12 cellular contexts compared by ENCODE assay signal in genomic region chr14:39177168-39177545, GRCh38. TPM values are rescaled to one million over a fixed set of nuclear protein-coding genes. Genes with fewer than 3 reads are reported as not detected.
A peak's percentile ranks its signal among the peaks of the same experiment; 100 is the strongest.
DNase-seq lines count a peak whose midpoint lies in the region; ATAC-seq, FAIRE-seq and TF ChIP-seq lines count a peak whose summit lies in the region.
"Had no signal": no experiment of that assay in that cellular context is flagged by ENCODE, and none has a peak within 500 bp of the region (broad histone marks: within the 10 kb centered on the region; RNA-seq: fewer than 3 reads in every experiment).

No MANE protein-coding gene starts in this region.

- TF ChIP-seq CTCF in Caco-2 (IDR thresholded peaks at IDR 0.05; ENCODE audit: insufficient read depth in 1 of 2, low read depth in 1 of 2, low read length in 1 of 2, severe bottlenecking in 1 of 2, unreplicated experiment in 1 of 2), result no peak
- no peak for TF ChIP-seq CTCF in GM12878 (IDR thresholded peaks at IDR 0.05 in 2 of 3, conservative IDR thresholded peaks at IDR 0.05 in 1 of 3; ENCODE audit: control insufficient read depth in 2 of 3, extremely low read depth in 1 of 3, insufficient read depth in 1 of 3, low read depth in 3 of 3, low read length in 3 of 3)
- TF ChIP-seq CTCF in nephron progenitor cell (IDR thresholded peaks at IDR 0.05), result no peak
- TF ChIP-seq CTCF in WERI-Rb-1 (IDR thresholded peaks at IDR 0.05; ENCODE audit: low read depth, low read length), result no peak

- no peak for DNase-seq in Caco-2
- no peak for DNase-seq in Karpas-422
- no peak for DNase-seq in GM12878 (ENCODE audit: low read depth, low spot score)
- no peak for DNase-seq in nephron progenitor cell
- no peak for DNase-seq in WERI-Rb-1
- no peak for DNase-seq in EL
- no peak for DNase-seq in activated CD4-positive, CD25-positive, alpha-beta regulatory T cell treated with anti-CD3 and anti-CD28 coated beads, Interleukin-2, amount 50 U/mL, for 72 hours
- DNase-seq: dorsolateral prefrontal cortex; gastrocnemius medialis; Peyer's patch; stimulated activated naive CD4-positive, alpha-beta T cell had no signal

- CTCF ChIA-PET in Caco-2 (lab: Charles Lee), result no interaction called here
- CTCF ChIA-PET in GM12878 (lab: Yijun Ruan, JAX), result interaction anchor here (1.2 kb wide), 1 partner anchor 254 kb away, joined by 3 read pairs; no protein-coding TSS in a partner anchor

- SMC1A ChIA-PET in GM12878 (lab: Charles Lee; ENCODE audit: uncharacterized antibody, unreplicated experiment), result no interaction called here

- no peaks in the 10 kb centered on the region for H3K9me3 Mint-ChIP-seq in Caco-2 (ENCODE audit: unreplicated experiment)
- no peaks in the 10 kb centered on the region for H3K9me3 Mint-ChIP-seq in nephron progenitor cell

- no peak for TF ChIP-seq RAD21 in GM12878 (IDR thresholded peaks at IDR 0.05; ENCODE audit: insufficient read depth, low read depth, low read length)

- BruUV-seq in Caco-2 (replicated peaks; lab: Mats Ljungman, UMichigan) (no TSS peak), GM12878 (replicated peaks; lab: Mats Ljungman, UMichigan) (no TSS peak)

- H3K4me3 ChIP-seq in Caco-2 (ENCODE audit: low read depth, low read length) (no peak overlapping the region), Karpas-422 (ENCODE audit: low read length) (no peak overlapping the region), GM12878 (peak overlapping the region; percentile 49), WERI-Rb-1 (ENCODE audit: low read depth, low read length) (no peak overlapping the region)

- intact Hi-C loops in Caco-2 (cut with micrococcal nuclease; ENCODE audit: unreplicated experiment), result no loop called here
- intact Hi-C loops in GM12878 (cut with micrococcal nuclease; ENCODE audit: unreplicated experiment), result no loop called here

- no peak overlapping the region for H3K27ac ChIP-seq in Karpas-422 (ENCODE audit: low read length)
- no peak overlapping the region; the same call in 1 of the 2 replicates for H3K27ac ChIP-seq in GM12878 (ENCODE audit: control insufficient read depth, insufficient read depth)
- H3K27ac ChIP-seq in WERI-Rb-1, result no peak overlapping the region
- H3K27ac ChIP-seq: dorsolateral prefrontal cortex, Peyer's patch had no signal

- H4K20me1 ChIP-seq in Karpas-422 (ENCODE audit: insufficient read depth, low read depth, low read length) (peaks cover 34% of the 10 kb centered on the region; the same call in 1 of the 2 replicates), GM12878 (ENCODE audit: control insufficient read depth, insufficient read depth) (no peaks in the 10 kb centered on the region)

- peaks cover 10% of the 10 kb centered on the region for H3K36me3 Mint-ChIP-seq in Caco-2 (ENCODE audit: insufficient read depth, unreplicated experiment)
- H3K36me3 Mint-ChIP-seq in nephron progenitor cell (ENCODE audit: low read depth), result peaks cover 29% of the 10 kb centered on the region

- in situ Hi-C loops in GM12878 (cut with MboI), result no loop called here

- H3K27me3 ChIP-seq in Caco-2 (replicated peaks; ENCODE audit: control insufficient read depth, insufficient read depth, low read length) (no peaks in the 10 kb centered on the region), Karpas-422 (ENCODE audit: low read length) (no peaks in the 10 kb centered on the region), GM12878 (replicated peaks in 1 of 2; ENCODE audit: control insufficient read depth in 2 of 2, insufficient read depth in 2 of 2, low read length in 1 of 2) (no peaks in the 10 kb centered on the region), WERI-Rb-1 (ENCODE audit: insufficient read depth, low read depth, severe bottlenecking) (no peaks in the 10 kb centered on the region)
- H3K27me3 ChIP-seq: dorsolateral prefrontal cortex, gastrocnemius medialis, Peyer's patch had no signal

- H3K4me1 Mint-ChIP-seq in Caco-2 (ENCODE audit: low read depth, unreplicated experiment) (peaks cover 7% of the 10 kb centered on the region), nephron progenitor cell (peaks cover 33% of the 10 kb centered on the region)

- FAIRE-seq in GM12878 (lab: Jason Lieb, UNC), result no peak
- FAIRE-seq: TTC549 had no signal

- RAD21 ChIA-PET in GM12878 (lab: Charles Lee; ENCODE audit: unreplicated experiment), result interaction anchor here (1.7 kb wide), 1 partner anchor 249 kb away, joined by 5 read pairs; no protein-coding TSS in a partner anchor

- no peak for ATAC-seq in GM12878
- ATAC-seq: gastrocnemius medialis had no signal

- H2AFZ ChIP-seq in Karpas-422 (ENCODE audit: low read length) (no peak overlapping the region), GM12878 (ENCODE audit: control insufficient read depth, low read depth, low read length) (no peak overlapping the region)

- 93% methylated on average over 9 of the region's 9 CpGs for WGBS in GM12878 (ENCODE audit: insufficient coverage, insufficient replicate concordance, low lambda C conversion rate, missing lambda C conversion rate)

- H3K79me2 ChIP-seq in Karpas-422 (ENCODE audit: low read length) (peaks cover 31% of the 10 kb centered on the region), GM12878 (ENCODE audit: control insufficient read depth, insufficient read depth, low read length) (peaks cover 36% of the 10 kb centered on the region)

- H3K9me3 ChIP-seq in Caco-2 (no peaks in the 10 kb centered on the region), Karpas-422 (ENCODE audit: low read length) (no peaks in the 10 kb centered on the region), GM12878 (replicated peaks; ENCODE audit: control insufficient read depth, insufficient read depth, low read length) (no peaks in the 10 kb centered on the region), WERI-Rb-1 (ENCODE audit: severe bottlenecking) (no peaks in the 10 kb centered on the region)
- H3K9me3 ChIP-seq: gastrocnemius medialis, Peyer's patch had no signal

- H3K36me3 ChIP-seq in Caco-2 (ENCODE audit: control insufficient read depth, insufficient read depth, low read length) (peaks cover 3% of the 10 kb centered on the region; the same call in 1 of the 2 replicates), Karpas-422 (ENCODE audit: insufficient read depth, low read length) (peaks cover 61% of the 10 kb centered on the region), GM12878 (ENCODE audit: control insufficient read depth in 2 of 2, insufficient read depth in 2 of 2, low read length in 1 of 2) (peaks cover 13 to 42% of the 10 kb centered on the region in 2 experiments), WERI-Rb-1 (peaks cover 71% of the 10 kb centered on the region)

- peak overlapping the region; percentile 92 for H3K4me3 Mint-ChIP-seq in Caco-2 (ENCODE audit: unreplicated experiment)
- peak overlapping the region; percentile 77 for H3K4me3 Mint-ChIP-seq in nephron progenitor cell

- TF ChIP-seq POLR2A in GM12878 (IDR thresholded peaks at IDR 0.05; ENCODE audit: low read depth, low read length), result 0 out of 2 replicates have a peak, but pooled peaks have one; percentile 17

- H3K27me3 Mint-ChIP-seq in Caco-2 (ENCODE audit: insufficient read depth, unreplicated experiment), result no peaks in the 10 kb centered on the region
- no peaks in the 10 kb centered on the region for H3K27me3 Mint-ChIP-seq in nephron progenitor cell (ENCODE audit: low read depth, poor library complexity)

- H3K27ac Mint-ChIP-seq in Caco-2 (ENCODE audit: unreplicated experiment) (no peak overlapping the region), nephron progenitor cell (peak overlapping the region; percentile 84)

- H3K9ac ChIP-seq in Karpas-422 (ENCODE audit: low read length), result no peak overlapping the region
- no peak overlapping the region; the same call in 1 of the 2 replicates for H3K9ac ChIP-seq in GM12878 (ENCODE audit: control insufficient read depth, insufficient read depth, low read length)

- H3K4me2 ChIP-seq in Karpas-422 (ENCODE audit: low read depth, low read length, poor library complexity, severe bottlenecking) (peak overlapping the region; percentile 93), GM12878 (ENCODE audit: control insufficient read depth, insufficient read depth) (peak overlapping the region; percentile 14)

- 0 out of 2 replicates have a peak, but pooled peaks cover 8% of the 10 kb centered on the region for H3K4me1 ChIP-seq in Caco-2
- H3K4me1 ChIP-seq in Karpas-422 (ENCODE audit: low read length), result peaks cover 30% of the 10 kb centered on the region
- peaks cover 7% of the 10 kb centered on the region for H3K4me1 ChIP-seq in GM12878 (ENCODE audit: control insufficient read depth, insufficient read depth, low read length)

- TF ChIP-seq EP300 in GM12878 (IDR thresholded peaks at IDR 0.05; ENCODE audit: borderline replicate concordance in 1 of 2, control insufficient read depth in 1 of 2, low read depth in 2 of 2, low read length in 2 of 2), result no peak

- H3K9me2 ChIP-seq in Karpas-422 (replicated peaks; ENCODE audit: insufficient read depth, low read length), result no peaks in the 10 kb centered on the region

- POLR2A ChIA-PET in Caco-2 (lab: Charles Lee) (no interaction called here), GM12878 (lab: Charles Lee) (no interaction called here)

RNA-seq across cellular contexts. Expression of gene PNN, which starts 2.1 kb away (rescaled TPM):
- total RNA-seq in Caco-2 (2022), result 98.5 and 100 TPM in 2 replicates
- total RNA-seq in Karpas-422 (2014; rRNA removed; shearing (Covaris generic); ENCODE audit: low replicate concordance), result 56.1 and 96.8 TPM in 2 replicates
- 109 and 121 TPM in 2 replicates for total RNA-seq in GM12878 (2013; cell fraction: nucleolus; rRNA removed)
- 49.5 and 56.7 TPM in 2 replicates for total RNA-seq in GM12878 (2014; rRNA removed)
- total RNA-seq in GM12878 (2014; rRNA removed; fragmentation: Illumina TruSeq; extraction: Trizol), result 89.7 and 90.4 TPM in 2 replicates
- 84.9 and 91.7 TPM in 2 replicates for total RNA-seq in GM12878 (2021)
- 76.4 TPM for polyA plus RNA-seq in GM12878 (2011; ENCODE audit: low read depth)
- polyA plus RNA-seq in GM12878 (2011; rRNA removed), result 46.6 and 67.2 TPM in 2 replicates
- 20.3 and 26.2 TPM in 2 replicates for polyA plus RNA-seq in GM12878 (2011; cell fraction: cytosol; rRNA removed)
- polyA plus RNA-seq in GM12878 (2011; cell fraction: nucleus; rRNA removed), result 78.7 and 136 TPM in 2 replicates
- 72.4 and 110 TPM in 2 replicates for polyA plus RNA-seq in GM12878 (2012)
- polyA plus RNA-seq in GM12878 (2014; fragmentation: Illumina TruSeq; extraction: Trizol), result 166 and 215 TPM in 2 replicates
- polyA plus RNA-seq in GM12878 (2014; fragmentation: Nextera tagmentation; extraction: Ambion mirVana), result 10 to 100 TPM; 44.2 to 55.4 TPM
- polyA plus RNA-seq in GM12878 (2014; rRNA removed), result 113 and 127 TPM in 2 replicates
- 100 to 1,000 TPM; 107 to 114 TPM for polyA plus RNA-seq in GM12878 (2016; fragmentation: Nextera tagmentation; extraction: Ambion mirVana)
- polyA minus RNA-seq in GM12878 (2011; rRNA and poly(A)+ RNA removed), result 13.8 and 16.1 TPM in 2 replicates
- polyA minus RNA-seq in GM12878 (2011; cell fraction: cytosol; rRNA and poly(A)+ RNA removed), result 6.9 and 7.4 TPM in 2 replicates
- polyA minus RNA-seq in GM12878 (2011; cell fraction: nucleus; rRNA and poly(A)+ RNA removed), result 22.7 and 38.6 TPM in 2 replicates

RNA-seq across cellular contexts. Expression of gene TRAPPC6B, which starts 7.0 kb away (rescaled TPM):
- total RNA-seq in Caco-2 (2022) (28.3 and 28.6 TPM in 2 replicates), GM12878 (2014; rRNA removed) (11.7 and 16.7 TPM in 2 replicates), GM12878 (2014; rRNA removed; fragmentation: Illumina TruSeq; extraction: Trizol) (15.0 and 15.3 TPM in 2 replicates), GM12878 (2021) (17.5 and 18.7 TPM in 2 replicates)
- 30.4 and 52.5 TPM in 2 replicates for total RNA-seq in Karpas-422 (2014; rRNA removed; shearing (Covaris generic); ENCODE audit: low replicate concordance)
- total RNA-seq in GM12878 (2013; cell fraction: nucleolus; rRNA removed), result 35.5 and 36.2 TPM in 2 replicates
- 10.7 TPM for polyA plus RNA-seq in GM12878 (2011; ENCODE audit: low read depth)
- polyA plus RNA-seq in GM12878 (2011; rRNA removed) (23.0 and 37.2 TPM in 2 replicates), GM12878 (2014; fragmentation: Illumina TruSeq; extraction: Trizol) (19.9 and 22.0 TPM in 2 replicates), GM12878 (2014; fragmentation: Nextera tagmentation; extraction: Ambion mirVana) (1 to 10 TPM; 3.6 to 4.2 TPM), GM12878 (2014; rRNA removed) (15.8 and 22.2 TPM in 2 replicates), GM12878 (2016; fragmentation: Nextera tagmentation; extraction: Ambion mirVana) (10 to 100 TPM; 21.0 to 22.9 TPM)
- polyA plus RNA-seq in GM12878 (2011; cell fraction: cytosol; rRNA removed), result 6.4 and 9.0 TPM in 2 replicates
- 21.5 and 26.1 TPM in 2 replicates for polyA plus RNA-seq in GM12878 (2011; cell fraction: nucleus; rRNA removed)
- 11.5 and 11.7 TPM in 2 replicates for polyA plus RNA-seq in GM12878 (2012)
- polyA minus RNA-seq in GM12878 (2011; rRNA and poly(A)+ RNA removed), result 10.3 and 13.3 TPM in 2 replicates
- polyA minus RNA-seq in GM12878 (2011; cell fraction: cytosol; rRNA and poly(A)+ RNA removed), result 5.6 and 8.2 TPM in 2 replicates
- 11.7 and 23.3 TPM in 2 replicates for polyA minus RNA-seq in GM12878 (2011; cell fraction: nucleus; rRNA and poly(A)+ RNA removed)

RNA-seq across cellular contexts. Expression of gene MIA2, which starts 56.6 kb away (rescaled TPM):
- total RNA-seq in Caco-2 (2022), result 60.4 and 71.5 TPM in 2 replicates
- total RNA-seq in Karpas-422 (2014; rRNA removed; shearing (Covaris generic); ENCODE audit: low replicate concordance), result 36.2 and 65.7 TPM in 2 replicates
- total RNA-seq in GM12878 (2013; cell fraction: nucleolus; rRNA removed), result 32.1 and 33.9 TPM in 2 replicates
- total RNA-seq in GM12878 (2014; rRNA removed), result 12.3 and 12.6 TPM in 2 replicates
- 18.4 and 19.8 TPM in 2 replicates for total RNA-seq in GM12878 (2014; rRNA removed; fragmentation: Illumina TruSeq; extraction: Trizol)
- 12.6 and 15.7 TPM in 2 replicates for total RNA-seq in GM12878 (2021)
- polyA plus RNA-seq in GM12878 (2011; ENCODE audit: low read depth), result 11.9 TPM
- 36.8 and 46.5 TPM in 2 replicates for polyA plus RNA-seq in GM12878 (2011; rRNA removed)
- 22.3 and 23.0 TPM in 2 replicates for polyA plus RNA-seq in GM12878 (2011; cell fraction: cytosol; rRNA removed)
- polyA plus RNA-seq in GM12878 (2011; cell fraction: nucleus; rRNA removed), result 20.0 and 26.4 TPM in 2 replicates
- polyA plus RNA-seq in GM12878 (2012), result 8.5 and 10.2 TPM in 2 replicates
- polyA plus RNA-seq in GM12878 (2014; fragmentation: Illumina TruSeq; extraction: Trizol), result 24.3 and 29.6 TPM in 2 replicates
- polyA plus RNA-seq in GM12878 (2014; fragmentation: Nextera tagmentation; extraction: Ambion mirVana), result 10 to 100 TPM in 1 of 2 experiments, 1 to 10 TPM in 1; 6.3 to 10.2 TPM
- 10.0 and 10.5 TPM in 2 replicates for polyA plus RNA-seq in GM12878 (2014; rRNA removed)
- polyA plus RNA-seq in GM12878 (2016; fragmentation: Nextera tagmentation; extraction: Ambion mirVana), result 10 to 100 TPM; 19.8 to 20.2 TPM
- polyA minus RNA-seq in GM12878 (2011; rRNA and poly(A)+ RNA removed), result 13.5 and 20.1 TPM in 2 replicates
- polyA minus RNA-seq in GM12878 (2011; cell fraction: cytosol; rRNA and poly(A)+ RNA removed), result 8.6 and 9.5 TPM in 2 replicates
- 10.5 and 18.4 TPM in 2 replicates for polyA minus RNA-seq in GM12878 (2011; cell fraction: nucleus; rRNA and poly(A)+ RNA removed)
